In the genomic region with DNA sequence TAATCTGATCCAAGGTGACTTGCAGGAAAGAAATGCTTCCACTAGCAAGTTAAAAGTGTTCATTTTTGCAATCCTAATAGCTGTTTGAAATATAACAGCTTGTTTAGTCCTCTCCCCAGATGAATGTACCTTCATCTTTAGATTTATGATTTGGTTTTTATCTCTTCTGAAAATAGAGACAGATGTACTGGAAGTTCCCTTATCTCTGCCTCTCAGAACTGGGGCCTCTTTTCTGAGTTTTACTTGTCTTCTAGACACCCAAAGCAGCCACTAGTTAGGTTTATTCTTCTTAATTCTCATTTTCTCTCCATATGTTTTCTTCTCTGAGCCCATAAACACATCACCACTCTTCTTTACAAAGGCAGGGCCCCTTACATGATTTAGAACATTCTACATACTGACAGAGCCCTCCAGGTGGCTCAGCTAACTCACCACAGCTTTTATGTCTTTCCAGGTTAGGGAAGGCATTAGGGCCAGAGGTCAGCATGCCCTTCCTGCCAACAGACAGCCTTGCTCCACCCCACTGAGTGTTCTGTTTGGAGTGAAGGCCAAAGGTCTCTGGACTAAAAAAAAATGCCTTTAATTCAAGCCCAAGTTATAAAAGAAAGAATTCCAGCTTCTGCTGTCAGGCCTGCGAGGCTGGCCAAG, we compare ENCODE assay signal across 12 cellular contexts.
DNase-seq lines count a peak whose midpoint lies in the region; ATAC-seq, FAIRE-seq and TF ChIP-seq lines count a peak whose summit lies in the region.
"Had no signal": no experiment of that assay in that cellular context is flagged by ENCODE, and none has a peak within 500 bp of the region (broad histone marks: within the 10 kb centered on the region; RNA-seq: fewer than 3 reads in every experiment).

No MANE protein-coding gene starts in this region.

- H3K79me2 ChIP-seq in astrocyte (ENCODE audit: insufficient read depth, low read length) = no peaks in the 10 kb centered on the region

- peaks cover 4% of the 10 kb centered on the region for H3K27me3 Mint-ChIP-seq in activated CD8-positive, alpha-beta memory T cell treated with anti-CD3 and anti-CD28 coated beads, Interleukin-2, amount 10 ng/mL, durations not matched to agents 7 days and 5 days
- H3K27me3 Mint-ChIP-seq in astrocyte (ENCODE audit: low read depth, unreplicated experiment) (no peaks in the 10 kb centered on the region), mesothelial cell of epicardium (ENCODE audit: low read depth) (peaks cover 4% of the 10 kb centered on the region)

- peak overlapping the region; percentile 11 for H3K27ac Mint-ChIP-seq in activated CD8-positive, alpha-beta memory T cell treated with anti-CD3 and anti-CD28 coated beads, Interleukin-2, amount 10 ng/mL, durations not matched to agents 7 days and 5 days
- peak overlapping the region; percentile 92 for H3K27ac Mint-ChIP-seq in astrocyte (ENCODE audit: unreplicated experiment)
- peak overlapping the region; percentile 62 for H3K27ac Mint-ChIP-seq in mesothelial cell of epicardium

- H3K9me3 Mint-ChIP-seq in activated CD8-positive, alpha-beta memory T cell treated with anti-CD3 and anti-CD28 coated beads, Interleukin-2, amount 10 ng/mL, durations not matched to agents 7 days and 5 days (ENCODE audit: low read depth) = no peaks in the 10 kb centered on the region
- H3K9me3 Mint-ChIP-seq in astrocyte (ENCODE audit: unreplicated experiment) (no peaks in the 10 kb centered on the region), mesothelial cell of epicardium (no peaks in the 10 kb centered on the region)

- H3K4me1 ChIP-seq in astrocyte (ENCODE audit: insufficient read depth, low read length) = peaks cover 37% of the 10 kb centered on the region

- H3K27me3 ChIP-seq in astrocyte (ENCODE audit: insufficient read depth, low read length) = no peaks in the 10 kb centered on the region

- ATAC-seq in activated CD8-positive, alpha-beta memory T cell treated with anti-CD3 and anti-CD28 coated beads, Interleukin-2, amount 10 ng/mL, durations not matched to agents 7 days and 5 days = no peak
- no peak for ATAC-seq in GM18517 (IDR thresholded peaks at IDR 0.05; ENCODE audit: unreplicated experiment)

- CTCF ChIA-PET in activated CD8-positive, alpha-beta memory T cell treated with anti-CD3 and anti-CD28 coated beads, Interleukin-2, amount 10 ng/mL, durations not matched to agents 7 days and 5 days (lab: Charles Lee) = interaction anchor here (1.4 kb wide), 1 partner anchor 15 kb away, joined by 4 read pairs; no protein-coding TSS in a partner anchor

- no peaks in the 10 kb centered on the region for H4K20me1 ChIP-seq in astrocyte (ENCODE audit: insufficient read depth, low read length)

- H3K4me1 Mint-ChIP-seq in activated CD8-positive, alpha-beta memory T cell treated with anti-CD3 and anti-CD28 coated beads, Interleukin-2, amount 10 ng/mL, durations not matched to agents 7 days and 5 days = peaks cover 30% of the 10 kb centered on the region
- H3K4me1 Mint-ChIP-seq in astrocyte (ENCODE audit: low read depth, unreplicated experiment) = peaks cover 41% of the 10 kb centered on the region
- H3K4me1 Mint-ChIP-seq in mesothelial cell of epicardium = peaks cover 66% of the 10 kb centered on the region

- H3K4me2 ChIP-seq in astrocyte (ENCODE audit: low read length) = no peak overlapping the region

- no peak overlapping the region for H3K4me3 ChIP-seq in astrocyte (ENCODE audit: insufficient read depth, low read depth, low read length)

- H3K9ac ChIP-seq in astrocyte (ENCODE audit: low read length) = no peak overlapping the region

- H2AFZ ChIP-seq in astrocyte (ENCODE audit: low read depth, low read length) = no peak overlapping the region

- H3K36me3 ChIP-seq in astrocyte (ENCODE audit: insufficient read depth, low read length) = no peaks in the 10 kb centered on the region

- no peaks in the 10 kb centered on the region for H3K36me3 Mint-ChIP-seq in activated CD8-positive, alpha-beta memory T cell treated with anti-CD3 and anti-CD28 coated beads, Interleukin-2, amount 10 ng/mL, durations not matched to agents 7 days and 5 days
- H3K36me3 Mint-ChIP-seq in astrocyte (ENCODE audit: low read depth, unreplicated experiment) = no peaks in the 10 kb centered on the region
- no peaks in the 10 kb centered on the region for H3K36me3 Mint-ChIP-seq in mesothelial cell of epicardium

- H3K9me3 ChIP-seq in astrocyte (ENCODE audit: insufficient read depth, low read depth, low read length) = no peaks in the 10 kb centered on the region

- no peak overlapping the region for H3K27ac ChIP-seq in astrocyte (ENCODE audit: low read depth, low read length)
- peak overlapping the region; percentile 62 for H3K27ac ChIP-seq in temporal lobe (ENCODE audit: low read depth, low read length)

- TF ChIP-seq CTCF in astrocyte (IDR thresholded peaks at IDR 0.05; ENCODE audit: insufficient read depth, low read depth, low read length) (no peak), mesothelial cell of epicardium (IDR thresholded peaks at IDR 0.05; ENCODE audit: unreplicated experiment) (no peak)

- no peak overlapping the region for H3K4me3 Mint-ChIP-seq in activated CD8-positive, alpha-beta memory T cell treated with anti-CD3 and anti-CD28 coated beads, Interleukin-2, amount 10 ng/mL, durations not matched to agents 7 days and 5 days
- H3K4me3 Mint-ChIP-seq in astrocyte (ENCODE audit: unreplicated experiment) = no peak overlapping the region
- H3K4me3 Mint-ChIP-seq in mesothelial cell of epicardium = no peak overlapping the region

- FAIRE-seq in astrocyte (lab: Jason Lieb, UNC) = no peak

- DNase-seq in activated CD8-positive, alpha-beta memory T cell treated with anti-CD3 and anti-CD28 coated beads, Interleukin-2, amount 10 ng/mL, durations not matched to agents 7 days and 5 days = no peak
- no peak for DNase-seq in activated CD8-positive, alpha-beta memory T cell treated with anti-CD3 and anti-CD28 coated beads for 24 hours
- no peak for DNase-seq in astrocyte (ENCODE audit: low read depth)
- no peak for DNase-seq in mesothelial cell of epicardium (ENCODE audit: low spot score in 2 of 2, unreplicated experiment in 2 of 2)
- no peak for DNase-seq in nucleus accumbens (lab: John Stamatoyannopoulos, UW)
- DNase-seq in middle frontal gyrus (ENCODE audit: extremely low spot score, low spot score) = no peak
- DNase-seq: GOT3, mammary epithelial cell, NCI-H345, SHP77 treated with DMSO at 0.1 percent for 48 hours had no signal

Comparison
In these comparisons a context has a peak if more than half of its experiments do, and no peak if none do; other contexts are left out.
1. H3K27ac Mint-ChIP-seq: peak in every context shown above with its lines; median percentile 92 in astrocyte; 62 in mesothelial cell of epicardium; 11 in activated CD8-positive, alpha-beta memory T cell treated with anti-CD3 and anti-CD28 coated beads, Interleukin-2, amount 10 ng/mL, durations not matched to agents 7 days and 5 days.